Comparison of ENCODE assay signal across 8 cellular contexts in genomic region chr6:125957845-125958244, GRCh38. TPM values are rescaled to one million over a fixed set of nuclear protein-coding genes. Genes with fewer than 3 reads are reported as not detected.
DNase-seq lines count a peak whose midpoint lies in the region; ATAC-seq and TF ChIP-seq lines count a peak whose summit lies in the region.

No MANE protein-coding gene starts in this region.

- H3K27me3 ChIP-seq in HUES48 (ENCODE audit: control insufficient read depth, insufficient read depth, low read length) (no peaks in the 10 kb centered on the region), suprapubic skin (no peaks in the 10 kb centered on the region)

- H3K9me3 ChIP-seq in HUES48 (ENCODE audit: control insufficient read depth, insufficient read depth, low read length): no peaks in the 10 kb centered on the region
- H3K9me3 ChIP-seq in iPS-18c (ENCODE audit: control insufficient read depth, insufficient read depth, low read length): no peaks in the 10 kb centered on the region
- H3K9me3 ChIP-seq in suprapubic skin: no peaks in the 10 kb centered on the region

- TF ChIP-seq POLR2A in suprapubic skin (IDR thresholded peaks at IDR 0.05): no peak

- H3K27ac ChIP-seq in HUES48 (ENCODE audit: low read depth, low read length): no peak overlapping the region
- peak overlapping the region; percentile 94 for H3K27ac ChIP-seq in suprapubic skin

- TF ChIP-seq EP300 in suprapubic skin (IDR thresholded peaks at IDR 0.05): no peak

- DNase-seq in AG08396 (ENCODE audit: low spot score): peak; percentile 35
- DNase-seq in suprapubic skin (ENCODE audit: low spot score in 2 of 2): no peak
- DNase-seq in GOT3 (lab: John Stamatoyannopoulos, UW): no peak

- WGBS in suprapubic skin: 33% methylated on average over 4 of the region's 4 CpGs

- H3K9ac ChIP-seq in HUES48 (ENCODE audit: low read depth, low read length): no peak overlapping the region

- H3K36me3 ChIP-seq in HUES48 (ENCODE audit: control insufficient read depth, insufficient read depth, low read length): no peaks in the 10 kb centered on the region
- H3K36me3 ChIP-seq in suprapubic skin: no peaks in the 10 kb centered on the region

- ATAC-seq in activated CD4-positive, CD25-positive, alpha-beta regulatory T cell treated with anti-CD3 and anti-CD28 coated beads, Interleukin-2, amount 50 U/mL, for 24 hours: no peak
- ATAC-seq in HG03442 (IDR thresholded peaks at IDR 0.05; ENCODE audit: unreplicated experiment): no peak

- H3K4me3 ChIP-seq in HUES48 (ENCODE audit: low read depth, low read length): peak overlapping the region; percentile 86
- H3K4me3 ChIP-seq in WI38 (ENCODE audit: low read depth, low read length): peak overlapping the region; percentile 93
- H3K4me3 ChIP-seq in iPS-18c (ENCODE audit: insufficient read depth, low read depth, low read length): peak overlapping the region; percentile 97; the same call in 1 of the 2 replicates
- peak overlapping the region; percentile 99 for H3K4me3 ChIP-seq in suprapubic skin

- TF ChIP-seq CTCF in WI38 (IDR thresholded peaks at IDR 0.05; ENCODE audit: low read depth, low read length) (no peak), suprapubic skin (IDR thresholded peaks at IDR 0.05) (no peak)

- peaks cover 6% of the 10 kb centered on the region for H3K4me1 ChIP-seq in HUES48 (ENCODE audit: control insufficient read depth, insufficient read depth, low read length)
- peaks cover 32% of the 10 kb centered on the region for H3K4me1 ChIP-seq in suprapubic skin

RNA-seq across cellular contexts. Expression of gene HINT3, which starts 1.3 kb away (rescaled TPM):
- 10 to 100 TPM; 12.5 to 27.0 (median 16.6) TPM for total RNA-seq in suprapubic skin

RNA-seq across cellular contexts. Expression of gene TRMT11, which starts 28.5 kb away (rescaled TPM):
- total RNA-seq in suprapubic skin: 10 to 100 TPM in 3 of 4 donors, 1 to 10 TPM in 1; 6.6 to 28.4 (median 11.1) TPM
